Comparison of ENCODE assay signal across 1 cellular context in genomic region chr9:75935606-75936005, GRCh38.
TF ChIP-seq lines count a peak whose summit lies in the region.

No MANE protein-coding gene starts in this region.

TF ChIP-seq in HepG2, 621 proteins besides CTCF, POLR2A, EP300 and RAD21 (continued from another document):
- TF ChIP-seq, protein P1, sequence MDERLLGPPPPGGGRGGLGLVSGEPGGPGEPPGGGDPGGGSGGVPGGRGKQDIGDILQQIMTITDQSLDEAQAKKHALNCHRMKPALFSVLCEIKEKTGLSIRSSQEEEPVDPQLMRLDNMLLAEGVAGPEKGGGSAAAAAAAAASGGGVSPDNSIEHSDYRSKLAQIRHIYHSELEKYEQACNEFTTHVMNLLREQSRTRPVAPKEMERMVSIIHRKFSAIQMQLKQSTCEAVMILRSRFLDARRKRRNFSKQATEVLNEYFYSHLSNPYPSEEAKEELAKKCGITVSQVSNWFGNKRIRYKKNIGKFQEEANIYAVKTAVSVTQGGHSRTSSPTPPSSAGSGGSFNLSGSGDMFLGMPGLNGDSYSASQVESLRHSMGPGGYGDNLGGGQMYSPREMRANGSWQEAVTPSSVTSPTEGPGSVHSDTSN (CRISPR knock-in tag; IDR thresholded peaks at IDR 0.05), result no peak
- no peak for TF ChIP-seq TERF1 (CRISPR knock-in tag; IDR thresholded peaks at IDR 0.05)
- TF ChIP-seq, protein P2, sequence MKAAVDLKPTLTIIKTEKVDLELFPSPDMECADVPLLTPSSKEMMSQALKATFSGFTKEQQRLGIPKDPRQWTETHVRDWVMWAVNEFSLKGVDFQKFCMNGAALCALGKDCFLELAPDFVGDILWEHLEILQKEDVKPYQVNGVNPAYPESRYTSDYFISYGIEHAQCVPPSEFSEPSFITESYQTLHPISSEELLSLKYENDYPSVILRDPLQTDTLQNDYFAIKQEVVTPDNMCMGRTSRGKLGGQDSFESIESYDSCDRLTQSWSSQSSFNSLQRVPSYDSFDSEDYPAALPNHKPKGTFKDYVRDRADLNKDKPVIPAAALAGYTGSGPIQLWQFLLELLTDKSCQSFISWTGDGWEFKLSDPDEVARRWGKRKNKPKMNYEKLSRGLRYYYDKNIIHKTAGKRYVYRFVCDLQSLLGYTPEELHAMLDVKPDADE (CRISPR knock-in tag; IDR thresholded peaks at IDR 0.05), result no peak
- TF ChIP-seq POLR2G (IDR thresholded peaks at IDR 0.05; ENCODE audit: low read depth, low read length), result no peak
- no peak for TF ChIP-seq KLF6 (CRISPR knock-in tag; IDR thresholded peaks at IDR 0.05)
- TF ChIP-seq ZNF780A (CRISPR knock-in tag; IDR thresholded peaks at IDR 0.05), result no peak
- TF ChIP-seq NRL (CRISPR knock-in tag; IDR thresholded peaks at IDR 0.05; ENCODE audit: borderline replicate concordance), result no peak
- no peak for TF ChIP-seq MED13 (CRISPR knock-in tag; IDR thresholded peaks at IDR 0.05)
- no peak for TF ChIP-seq GABPA (IDR thresholded peaks at IDR 0.05; ENCODE audit: low read depth, low read length)
- no peak for TF ChIP-seq GABPA (CRISPR knock-in tag; IDR thresholded peaks at IDR 0.05; ENCODE audit: low read depth)
- TF ChIP-seq MAFF (IDR thresholded peaks at IDR 0.05; ENCODE audit: low read depth, low read length), result no peak
- TF ChIP-seq, protein P3, sequence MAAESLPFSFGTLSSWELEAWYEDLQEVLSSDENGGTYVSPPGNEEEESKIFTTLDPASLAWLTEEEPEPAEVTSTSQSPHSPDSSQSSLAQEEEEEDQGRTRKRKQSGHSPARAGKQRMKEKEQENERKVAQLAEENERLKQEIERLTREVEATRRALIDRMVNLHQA (CRISPR knock-in tag; IDR thresholded peaks at IDR 0.05), result no peak
- TF ChIP-seq ZNF275 (CRISPR knock-in tag; IDR thresholded peaks at IDR 0.05; ENCODE audit: borderline replicate concordance), result no peak
- no peak for TF ChIP-seq HINFP (CRISPR knock-in tag; IDR thresholded peaks at IDR 0.05; ENCODE audit: low read depth)
- TF ChIP-seq ZNF562 (CRISPR knock-in tag; IDR thresholded peaks at IDR 0.05; ENCODE audit: borderline replicate concordance), result no peak
- TF ChIP-seq NR3C1 (CRISPR knock-in tag; IDR thresholded peaks at IDR 0.05), result no peak
- no peak for TF ChIP-seq NCOA2 (CRISPR knock-in tag; IDR thresholded peaks at IDR 0.05)
- no peak for TF ChIP-seq FOXP4 (CRISPR knock-in tag; IDR thresholded peaks at IDR 0.05)
